ENCODE assay signal across 9 cellular contexts in the genomic region with DNA sequence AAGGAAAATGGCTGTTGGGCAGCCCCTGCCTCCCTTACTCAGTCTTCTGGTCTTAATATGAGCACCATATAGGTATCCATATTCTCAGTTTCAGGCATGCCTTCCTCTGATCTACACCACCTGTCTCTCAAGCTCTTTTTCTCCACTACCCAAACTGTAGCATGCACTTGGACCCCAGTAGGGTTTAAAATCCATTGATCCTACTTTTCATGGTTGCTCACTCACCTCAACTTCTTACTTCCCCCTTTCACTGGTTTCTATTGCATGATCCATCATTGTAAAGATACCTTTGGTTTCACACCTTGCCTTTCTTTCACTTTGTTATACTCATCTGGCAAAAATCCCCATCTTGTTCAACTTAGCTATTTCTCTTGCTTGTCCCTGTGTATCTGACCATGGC.
DNase-seq lines count a peak whose midpoint lies in the region; ATAC-seq lines count a peak whose summit lies in the region.
"Had no signal": no experiment of that assay in that cellular context is flagged by ENCODE, and none has a peak within 500 bp of the region (broad histone marks: within the 10 kb centered on the region; RNA-seq: fewer than 3 reads in every experiment).

No MANE protein-coding gene starts in this region.

- no peak overlapping the region for H3K4me3 Mint-ChIP-seq in activated T-helper 17 cell treated with anti-CD3 and anti-CD28 coated beads, Interleukin-2, amount 50 U/mL, for 72 hours

- intact Hi-C loops in sciatic nerve (cut with DNase I) = no loop called here

- no peaks in the 10 kb centered on the region for H3K27me3 Mint-ChIP-seq in activated T-helper 17 cell treated with anti-CD3 and anti-CD28 coated beads, Interleukin-2, amount 50 U/mL, for 72 hours

- no peaks in the 10 kb centered on the region for H3K9me3 Mint-ChIP-seq in activated T-helper 17 cell treated with anti-CD3 and anti-CD28 coated beads, Interleukin-2, amount 50 U/mL, for 72 hours

- ATAC-seq in GM18867 (IDR thresholded peaks at IDR 0.05; ENCODE audit: unreplicated experiment) (peak; percentile 87), GM21423 (IDR thresholded peaks at IDR 0.05; ENCODE audit: unreplicated experiment) (peak; percentile 90), HG03025 (IDR thresholded peaks at IDR 0.05; ENCODE audit: low FRiP score, unreplicated experiment) (peak; percentile 76), sciatic nerve (no peak)
- peak; percentile 72 for ATAC-seq in activated T-helper 17 cell treated with anti-CD3 and anti-CD28 coated beads, Interleukin-2, amount 50 U/mL, for 72 hours (replicated peaks)
- ATAC-seq: K562 had no signal

- peaks cover 32% of the 10 kb centered on the region for H3K36me3 Mint-ChIP-seq in activated T-helper 17 cell treated with anti-CD3 and anti-CD28 coated beads, Interleukin-2, amount 50 U/mL, for 72 hours (ENCODE audit: low read depth)

- DNase-seq in sciatic nerve (ENCODE audit: low spot score) = no peak
- DNase-seq in NCI-H1092 (lab: John Stamatoyannopoulos, UW) = no peak
- DNase-seq in central memory CD4-positive, alpha-beta T cell = no peak
- no peak for DNase-seq in NCI-H187 (lab: John Stamatoyannopoulos, UW)

- no peak overlapping the region for H3K27ac Mint-ChIP-seq in activated T-helper 17 cell treated with anti-CD3 and anti-CD28 coated beads, Interleukin-2, amount 50 U/mL, for 72 hours

- peaks cover 36% of the 10 kb centered on the region for H3K4me1 Mint-ChIP-seq in activated T-helper 17 cell treated with anti-CD3 and anti-CD28 coated beads, Interleukin-2, amount 50 U/mL, for 72 hours
